26 cellular contexts compared by ENCODE assay signal in the genomic region with DNA sequence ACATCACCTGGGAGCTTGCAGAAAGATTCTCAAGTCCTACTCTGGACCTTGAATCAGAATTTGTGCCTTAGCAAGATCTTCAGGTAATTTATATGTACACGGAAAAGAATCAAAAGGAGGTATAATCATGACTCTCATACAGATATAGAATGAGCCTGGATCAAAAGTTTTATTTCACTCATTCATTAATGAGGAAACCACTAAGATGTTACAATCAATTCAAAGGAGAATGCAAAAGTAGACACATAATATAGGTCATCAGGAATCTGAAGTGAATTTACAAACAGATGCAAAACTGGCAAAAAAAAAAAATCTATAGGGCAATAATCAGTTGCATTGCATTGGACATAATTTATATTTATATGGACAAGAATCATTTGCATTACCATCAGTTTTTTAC.
"Had no signal": no experiment of that assay in that cellular context is flagged by ENCODE, and none has a peak within 500 bp of the region (broad histone marks: within the 10 kb centered on the region; RNA-seq: fewer than 3 reads in every experiment).

No MANE protein-coding gene starts in this region.

- DNase-seq: stimulated activated CD4-positive, alpha-beta T cell treated with anti-CD3 and anti-CD28 coated beads, Interleukin-2, amount 100 ng/mL, for 48 hours; stimulated activated CD4-positive, alpha-beta T cell treated with anti-CD3 and anti-CD28 coated beads, Interleukin-4, amount 100 ng/mL, for 1 hour; stimulated activated CD4-positive, alpha-beta T cell treated with anti-CD3 and anti-CD28 coated beads, Interleukin-4, amount 100 ng/mL, for 24 hours; stimulated activated CD4-positive, alpha-beta T cell treated with anti-CD3 and anti-CD28 coated beads, Interleukin-4, amount 100 ng/mL, for 4 hours; stimulated activated CD8-positive, alpha-beta memory T cell treated with anti-CD3 and anti-CD28 coated beads, Interleukin-4, amount 100 ng/mL, for 48 hours; stimulated activated naive B cell treated with anti-CD40 and anti-IgM and Interleukin-4, amounts not matched to agents 10 μg/mL and 1 μg/mL and 100 μg/mL, for 72 hours; stimulated activated naive CD4-positive, alpha-beta T cell; stimulated activated naive CD4-positive, alpha-beta T cell treated with Interleukin-2 at 50 U/mL for 16 hours; stimulated activated naive CD8-positive, alpha-beta T cell treated with anti-CD3 and anti-CD28 coated beads, Interleukin-15, amount 100 ng/mL, for 72 hours; stimulated activated naive CD8-positive, alpha-beta T cell treated with anti-CD3 and anti-CD28 coated beads, Interleukin-15, Interleukin-2, amounts not matched to agents 100 U/mL and 50 U/mL, for 24 hours; stomach; substantia nigra; testis; tibial artery; transverse colon; trophoblast cell; upper lobe of left lung; uterus had no signal

- H3K4me1 ChIP-seq: upper lobe of right lung, uterus had no signal

- H3K27ac ChIP-seq: stomach, suprapubic skin, testis, thoracic aorta, tibial artery, tibial nerve, transverse colon, upper lobe of left lung, upper lobe of right lung, uterus, vagina had no signal

- ATAC-seq: stimulated activated effector memory CD8-positive, alpha-beta T cell treated with anti-CD3 and anti-CD28 coated beads, Interleukin-12 subunit alpha, Interleukin-12 subunit beta, amount 100 ng/mL, for 72 hours; stimulated activated memory B cell treated with anti-CD40 and anti-IgM and Interleukin-4, amounts not matched to agents 10 μg/mL and 1 μg/mL and 100 μg/mL, for 72 hours; stimulated activated naive B cell treated with anti-CD40 and anti-IgM and Interleukin-4, amounts not matched to agents 10 μg/mL and 1 μg/mL and 100 μg/mL, for 72 hours; stimulated activated naive CD8-positive, alpha-beta T cell treated with anti-CD3 and anti-CD28 coated beads, Interleukin-15, amount 100 ng/mL, for 72 hours; stimulated activated naive CD8-positive, alpha-beta T cell treated with anti-CD3 and anti-CD28 coated beads, Interleukin-15, Interleukin-2, amounts not matched to agents 100 U/mL and 50 U/mL, for 24 hours; upper lobe of right lung had no signal

- H3K27me3 ChIP-seq: stomach, suprapubic skin, testis, thyroid gland, tibial artery, tibial nerve, transverse colon, upper lobe of left lung, upper lobe of right lung, uterus, vagina had no signal

- H3K9me3 ChIP-seq: stomach, suprapubic skin, testis, thoracic aorta, thyroid gland, tibial artery, tibial nerve, transverse colon, upper lobe of left lung, upper lobe of right lung, uterus, vagina had no signal

- H3K36me3 ChIP-seq: stomach, suprapubic skin, thoracic aorta, thyroid gland, tibial artery, tibial nerve, transverse colon, upper lobe of left lung, upper lobe of right lung, uterus, vagina had no signal

- H3K4me3 ChIP-seq: stomach, suprapubic skin, testis, thoracic aorta, thyroid gland, tibial artery, tibial nerve, transverse colon, upper lobe of left lung, upper lobe of right lung, uterus, vagina had no signal
